ENCODE assay signal across 8 cellular contexts in genomic region chr7:105012503-105013282, GRCh38. TPM values are rescaled to one million over a fixed set of nuclear protein-coding genes. Genes with fewer than 3 reads are reported as not detected.
A peak's percentile ranks its signal among the peaks of the same experiment; 100 is the strongest.
DNase-seq lines count a peak whose midpoint lies in the region; ATAC-seq and TF ChIP-seq lines count a peak whose summit lies in the region.

No MANE protein-coding gene starts in this region.

- no peaks in the 10 kb centered on the region for H3F3A ChIP-seq in neural cell (ENCODE audit: insufficient read depth, low read length, poor library complexity, severe bottlenecking)

- peaks cover 18% of the 10 kb centered on the region for H3K4me1 ChIP-seq in HAP-1

- no peaks in the 10 kb centered on the region for H3K9me2 ChIP-seq in neural cell (ENCODE audit: insufficient read depth, low read length)

- peaks cover 87% of the 10 kb centered on the region for H3K79me2 ChIP-seq in neural cell (replicated peaks; ENCODE audit: insufficient read depth, low read length)

- peaks cover 6% of the 10 kb centered on the region for H3K36me3 ChIP-seq in HAP-1 (replicated peaks)
- peaks cover 9% of the 10 kb centered on the region for H3K36me3 ChIP-seq in MG63
- peaks cover 6% of the 10 kb centered on the region for H3K36me3 ChIP-seq in neural cell (ENCODE audit: insufficient read depth, low read length)

- peak overlapping the region; percentile 100 for H3K9ac ChIP-seq in neural cell (ENCODE audit: low read length)

- TF ChIP-seq EP300 in neural cell (conservative IDR thresholded peaks at IDR 0.05; ENCODE audit: poor library complexity, severe bottlenecking) = peak; percentile 57

- in situ Hi-C loops in G401 (cut with HindIII; ENCODE audit: low sequenced_read_pairs) (no loop called here), HAP-1 (cut with MboI; ENCODE audit: low sequenced_read_pairs) (no loop called here)

- no peaks in the 10 kb centered on the region for H3K27me3 Mint-ChIP-seq in stimulated activated naive CD8-positive, alpha-beta T cell treated with anti-CD3 and anti-CD28 coated beads, Interleukin-15, amount 100 ng/mL, for 72 hours

- peak overlapping the region; percentile 99 to 100 for H3K27ac Mint-ChIP-seq in stimulated activated naive CD8-positive, alpha-beta T cell treated with anti-CD3 and anti-CD28 coated beads, Interleukin-15, amount 100 ng/mL, for 72 hours

- DNase-seq in G401 (ENCODE audit: low spot score) (peak; percentile 99), HAP-1 (ENCODE audit: low spot score in 2 of 2) (peak; percentile 96 to 99), MG63 (peak; percentile 95), SHP77 (lab: John Stamatoyannopoulos, UW) (peak; percentile 88 to 95), activated gamma-delta T cell treated with Interleukin-2 at 50 U/mL for 16 hours (peak; percentile 100), fibroblast of villous mesenchyme (ENCODE audit: low read depth) (peak; percentile 98)
- DNase-seq in stimulated activated naive CD8-positive, alpha-beta T cell treated with anti-CD3 and anti-CD28 coated beads, Interleukin-15, amount 100 ng/mL, for 72 hours = peak; percentile 100

- peak; percentile 81 for ATAC-seq in stimulated activated naive CD8-positive, alpha-beta T cell treated with anti-CD3 and anti-CD28 coated beads, Interleukin-15, amount 100 ng/mL, for 72 hours

- peaks cover 51% of the 10 kb centered on the region for H3K4me1 Mint-ChIP-seq in stimulated activated naive CD8-positive, alpha-beta T cell treated with anti-CD3 and anti-CD28 coated beads, Interleukin-15, amount 100 ng/mL, for 72 hours

- no peaks in the 10 kb centered on the region for H3K9me3 Mint-ChIP-seq in stimulated activated naive CD8-positive, alpha-beta T cell treated with anti-CD3 and anti-CD28 coated beads, Interleukin-15, amount 100 ng/mL, for 72 hours

- H3K4me2 ChIP-seq in neural cell (ENCODE audit: low read length) = peak overlapping the region; percentile 100

- H3K4me3 Mint-ChIP-seq in stimulated activated naive CD8-positive, alpha-beta T cell treated with anti-CD3 and anti-CD28 coated beads, Interleukin-15, amount 100 ng/mL, for 72 hours = peak overlapping the region; percentile 93 to 97

- no peaks in the 10 kb centered on the region for H3K9me3 ChIP-seq in HAP-1
- H3K9me3 ChIP-seq in MG63 = no peaks in the 10 kb centered on the region
- H3K9me3 ChIP-seq in neural cell (ENCODE audit: low read length) = no peaks in the 10 kb centered on the region

- H3K27ac ChIP-seq in neural cell (ENCODE audit: low read length) = peak overlapping the region; percentile 100

- TF ChIP-seq CTCF in fibroblast of villous mesenchyme (IDR thresholded peaks at IDR 0.05; ENCODE audit: insufficient read depth, low read depth, low read length) (no peak), neural cell (IDR thresholded peaks at IDR 0.05; ENCODE audit: poor library complexity, severe bottlenecking) (no peak)

- H2AFZ ChIP-seq in neural cell (ENCODE audit: low read depth, low read length) = peak overlapping the region; percentile 61

- TF ChIP-seq RAD21 in neural cell (conservative IDR thresholded peaks at IDR 0.05) = no peak

- peaks cover 46% of the 10 kb centered on the region for H4K20me1 ChIP-seq in neural cell (ENCODE audit: insufficient read depth)

- H3K4me3 ChIP-seq in HAP-1 (peak overlapping the region; percentile 85), MG63 (peak overlapping the region; percentile 75), fibroblast of villous mesenchyme (ENCODE audit: low read depth, low read length) (peak overlapping the region; percentile 98), neural cell (ENCODE audit: low read length) (peak overlapping the region; percentile 86)

- H3K27me3 ChIP-seq in HAP-1 (ENCODE audit: low read depth) = no peaks in the 10 kb centered on the region
- H3K27me3 ChIP-seq in MG63 = no peaks in the 10 kb centered on the region
- no peaks in the 10 kb centered on the region for H3K27me3 ChIP-seq in neural cell (ENCODE audit: insufficient read depth, low read depth, low read length)

TF ChIP-seq in neural cell, 6 proteins besides CTCF, POLR2A, EP300 and RAD21:
- no peak for TF ChIP-seq SMC3 (conservative IDR thresholded peaks at IDR 0.05; ENCODE audit: poor library complexity)
- peak; percentile 67 for TF ChIP-seq REST (IDR thresholded peaks at IDR 0.05; ENCODE audit: borderline replicate concordance)
- TF ChIP-seq POLR2AphosphoS5 (IDR thresholded peaks at IDR 0.05) = peak; percentile 93
- no peak for TF ChIP-seq EZH2 (IDR thresholded peaks at IDR 0.05; ENCODE audit: borderline replicate concordance, insufficient read depth, low read length, poor library complexity, severe bottlenecking)
- peak; percentile 64 for TF ChIP-seq MXI1 (conservative IDR thresholded peaks at IDR 0.05; ENCODE audit: poor library complexity, severe bottlenecking)
- no peak for TF ChIP-seq TAF1 (IDR thresholded peaks at IDR 0.05; ENCODE audit: low read depth)
TF ChIP-seq in neural cell: peak in this region for 3.

RNA-seq across cellular contexts. Expression of gene KMT2E, which starts 1.3 kb away (rescaled TPM):
- 15.3 and 29.9 TPM in 2 replicates for total RNA-seq in G401 (2014; rRNA removed; shearing (Covaris generic))
- 5.1 and 6.7 TPM in 2 replicates for total RNA-seq in MG63 (2014; rRNA removed; shearing (Covaris generic); ENCODE audit: low replicate concordance)
- 110 and 112 TPM in 2 replicates for total RNA-seq in fibroblast of villous mesenchyme
- polyA plus RNA-seq in neural cell = 78.4 and 91.8 TPM in 2 replicates
- polyA minus RNA-seq in neural cell = 367 and 473 TPM in 2 replicates

Comparison
In these comparisons a context has a peak if more than half of its experiments do, and no peak if none do; other contexts are left out.
1. Peak in every context shown above with its lines: DNase-seq, ATAC-seq, H3K4me3 ChIP-seq and H3K27ac ChIP-seq.